ENCODE assay signal across 7 cellular contexts in genomic region chr1:73771396-73771795, GRCh38.
"Had no signal": no experiment of that assay in that cellular context is flagged by ENCODE, and none has a peak within 500 bp of the region (broad histone marks: within the 10 kb centered on the region; RNA-seq: fewer than 3 reads in every experiment).

No MANE protein-coding gene starts in this region.

- FAIRE-seq: HepG2 had no signal

- H3K4me3 Mint-ChIP-seq: HFFc6, IgD-negative memory B cell had no signal

- ATAC-seq: HCT116, HepG2 had no signal

- DNase-seq: GOT3, H7, HFFc6 had no signal

- H3K36me3 Mint-ChIP-seq: IgD-negative memory B cell had no signal

- H3K36me3 ChIP-seq: HAP-1 had no signal

- H3K4me1 Mint-ChIP-seq: IgD-negative memory B cell had no signal

- H3K27ac Mint-ChIP-seq: HFFc6, IgD-negative memory B cell had no signal

- H3K27me3 Mint-ChIP-seq: IgD-negative memory B cell had no signal

- H3K4me3 ChIP-seq: HAP-1 had no signal

- H3K9me3 ChIP-seq: HAP-1 had no signal

- H3K4me1 ChIP-seq: HAP-1 had no signal
